In genomic region chr17:38611070-38611786, GRCh38 we compare ENCODE assay signal across 36 cellular contexts. TPM values are rescaled to one million over a fixed set of nuclear protein-coding genes. Genes with fewer than 3 reads are reported as not detected.
"Had no signal": no experiment of that assay in that cellular context is flagged by ENCODE, and none has a peak within 500 bp of the region (broad histone marks: within the 10 kb centered on the region; RNA-seq: fewer than 3 reads in every experiment).

No MANE protein-coding gene starts in this region.

- H3K36me3 Mint-ChIP-seq: activated CD4-positive, alpha-beta memory T cell treated with anti-CD3 and anti-CD28 coated beads for 36 hours; activated naive CD4-positive, alpha-beta T cell treated with anti-CD3 and anti-CD28 coated beads, Interleukin-2, amount 10 ng/mL, durations not matched to agents 7 days and 5 days; activated naive CD4-positive, alpha-beta T cell treated with anti-CD3 and anti-CD28 coated beads, Interleukin-2, amount 50 U/mL, for 24 hours; activated naive CD8-positive, alpha-beta T cell treated with anti-CD3 and anti-CD28 coated beads, Interleukin-2, amount 10 ng/mL, durations not matched to agents 7 days and 5 days; brain had no signal

- H3K9me3 Mint-ChIP-seq: activated CD4-positive, alpha-beta T cell treated with anti-CD3 and anti-CD28 coated beads, Interleukin-2, amount 10 ng/mL, durations not matched to agents 7 days and 5 days; activated CD8-positive, alpha-beta T cell treated with anti-CD3 and anti-CD28 coated beads for 36 hours; activated naive CD4-positive, alpha-beta T cell treated with anti-CD3 and anti-CD28 coated beads, Interleukin-2, amount 10 ng/mL, durations not matched to agents 7 days and 5 days; activated naive CD4-positive, alpha-beta T cell treated with anti-CD3 and anti-CD28 coated beads, Interleukin-2, amount 50 U/mL, for 24 hours; activated naive CD8-positive, alpha-beta T cell treated with anti-CD3 and anti-CD28 coated beads, Interleukin-2, amount 10 ng/mL, durations not matched to agents 7 days and 5 days; activated naive CD8-positive, alpha-beta T cell treated with anti-CD3 and anti-CD28 coated beads, Interleukin-2, amount 50 U/mL, for 24 hours; activated T-cell treated with anti-CD3 and anti-CD28 coated beads, Interleukin-2, amount 50 U/mL, for 24 hours; activated T-helper 2 cell treated with anti-CD3 and anti-CD28 coated beads, Interferon-gamma antibody, Interleukin-2, Interleukin-4, amounts not matched to agents 10 μg/mL and 5 μg/mL and 100 μg/mL, durations not matched to agents 14 hours and 24 hours and 36 hours; central memory CD8-positive, alpha-beta T cell; T-helper 1 cell treated with Interleukin-12 subunit alpha and Interleukin-12 subunit beta and Interleukin-4 antibody, amounts not matched to agents 30 μg/mL and 1 μg/mL, for 36 hours had no signal

- H3K36me3 ChIP-seq: ascending aorta, cardiac muscle cell, colonic mucosa had no signal

- H3K27ac ChIP-seq: ascending aorta, cardiac muscle cell, colonic mucosa, VCaP had no signal

- FAIRE-seq: bronchial epithelial cell, TTC549 had no signal

- H3K9me3 ChIP-seq: colonic mucosa had no signal

- DNase-seq: activated CD4-positive, alpha-beta memory T cell treated with anti-CD3 and anti-CD28 coated beads for 36 hours; activated CD4-positive, alpha-beta T cell treated with anti-CD3 and anti-CD28 coated beads for 1 hour; activated CD4-positive, alpha-beta T cell treated with anti-CD3 and anti-CD28 coated beads for 36 hours; activated CD4-positive, alpha-beta T cell treated with anti-CD3 and anti-CD28 coated beads for 48 hours; activated CD4-positive, alpha-beta T cell treated with anti-CD3 and anti-CD28 coated beads, Interleukin-2, amount 10 ng/mL, durations not matched to agents 7 days and 5 days; activated CD4-positive, CD25-positive, alpha-beta regulatory T cell; activated CD8-positive, alpha-beta memory T cell treated with anti-CD3 and anti-CD28 coated beads, Interleukin-2, amount 50 U/mL, for 4 hours; activated CD8-positive, alpha-beta T cell treated with anti-CD3 and anti-CD28 coated beads for 36 hours; activated effector memory CD4-positive, alpha-beta T cell treated with Interleukin-2 at 50 U/mL for 16 hours; activated gamma-delta T cell; activated naive CD4-positive, alpha-beta T cell treated with anti-CD3 and anti-CD28 coated beads, Interleukin-2, amount 10 ng/mL, durations not matched to agents 7 days and 5 days; activated naive CD4-positive, alpha-beta T cell treated with Interleukin-2 at 50 U/mL for 16 hours; activated naive CD8-positive, alpha-beta T cell treated with anti-CD3 and anti-CD28 coated beads, Interleukin-2, amount 10 ng/mL, durations not matched to agents 7 days and 5 days; activated naive CD8-positive, alpha-beta T cell treated with anti-CD3 and anti-CD28 coated beads, Interleukin-2, amount 50 U/mL, for 24 hours; activated T-cell treated with anti-CD3 and anti-CD28 coated beads, Interleukin-2, amount 50 U/mL, for 24 hours; activated T-cell treated with anti-CD3 and anti-CD28 coated beads, Interleukin-2, amount 50 U/mL, for 48 hours; amygdala; anterior cingulate cortex; caudate nucleus; cerebellar nuclear complex; colonic mucosa; T-helper 2 cell; T-helper 9 cell had no signal

- ATAC-seq: activated CD4-positive, alpha-beta T cell treated with anti-CD3 and anti-CD28 coated beads for 36 hours; activated CD4-positive, CD25-positive, alpha-beta regulatory T cell treated with anti-CD3 and anti-CD28 coated beads, Interleukin-2, amount 50 U/mL, for 24 hours; activated CD8-positive, alpha-beta T cell treated with anti-CD3 and anti-CD28 coated beads for 36 hours; activated naive CD8-positive, alpha-beta T cell treated with anti-CD3 and anti-CD28 coated beads, Interleukin-2, amount 50 U/mL, for 24 hours had no signal

- H3K27ac Mint-ChIP-seq: activated CD4-positive, alpha-beta memory T cell treated with anti-CD3 and anti-CD28 coated beads for 36 hours; activated CD4-positive, alpha-beta T cell treated with anti-CD3 and anti-CD28 coated beads for 36 hours; activated CD4-positive, alpha-beta T cell treated with anti-CD3 and anti-CD28 coated beads, Interleukin-2, amount 10 ng/mL, durations not matched to agents 7 days and 5 days; activated CD8-positive, alpha-beta T cell treated with anti-CD3 and anti-CD28 coated beads for 36 hours; activated naive CD4-positive, alpha-beta T cell treated with anti-CD3 and anti-CD28 coated beads, Interleukin-2, amount 10 ng/mL, durations not matched to agents 7 days and 5 days; activated naive CD4-positive, alpha-beta T cell treated with anti-CD3 and anti-CD28 coated beads, Interleukin-2, amount 50 U/mL, for 24 hours; activated naive CD8-positive, alpha-beta T cell; activated naive CD8-positive, alpha-beta T cell treated with anti-CD3 and anti-CD28 coated beads, Interleukin-2, amount 10 ng/mL, durations not matched to agents 7 days and 5 days; activated naive CD8-positive, alpha-beta T cell treated with anti-CD3 and anti-CD28 coated beads, Interleukin-2, amount 50 U/mL, for 24 hours; activated T-cell treated with anti-CD3 and anti-CD28 coated beads, Interleukin-2, amount 50 U/mL, for 24 hours; activated T-helper 2 cell treated with anti-CD3 and anti-CD28 coated beads, Interferon-gamma antibody, Interleukin-2, Interleukin-4, amounts not matched to agents 10 μg/mL and 5 μg/mL and 100 μg/mL, durations not matched to agents 14 hours and 24 hours and 36 hours; brain; T-helper 1 cell treated with Interleukin-12 subunit alpha and Interleukin-12 subunit beta and Interleukin-4 antibody, amounts not matched to agents 30 μg/mL and 1 μg/mL, for 36 hours; T-helper 2 cell treated with Interferon-gamma antibody and Interleukin-4, amounts not matched to agents 5 μg/mL and 100 μg/mL, for 36 hours had no signal

- H3K4me3 Mint-ChIP-seq: activated CD4-positive, alpha-beta memory T cell treated with anti-CD3 and anti-CD28 coated beads for 36 hours; activated CD4-positive, alpha-beta T cell treated with anti-CD3 and anti-CD28 coated beads for 36 hours; activated CD4-positive, alpha-beta T cell treated with anti-CD3 and anti-CD28 coated beads, Interleukin-2, amount 10 ng/mL, durations not matched to agents 7 days and 5 days; activated CD8-positive, alpha-beta T cell treated with anti-CD3 and anti-CD28 coated beads for 36 hours; activated naive CD4-positive, alpha-beta T cell treated with anti-CD3 and anti-CD28 coated beads, Interleukin-2, amount 10 ng/mL, durations not matched to agents 7 days and 5 days; activated naive CD4-positive, alpha-beta T cell treated with anti-CD3 and anti-CD28 coated beads, Interleukin-2, amount 50 U/mL, for 24 hours; activated naive CD8-positive, alpha-beta T cell; activated naive CD8-positive, alpha-beta T cell treated with anti-CD3 and anti-CD28 coated beads, Interleukin-2, amount 10 ng/mL, durations not matched to agents 7 days and 5 days; activated naive CD8-positive, alpha-beta T cell treated with anti-CD3 and anti-CD28 coated beads, Interleukin-2, amount 50 U/mL, for 24 hours; activated T-cell treated with anti-CD3 and anti-CD28 coated beads, Interleukin-2, amount 50 U/mL, for 24 hours; brain; central memory CD8-positive, alpha-beta T cell; T-helper 1 cell treated with Interleukin-12 subunit alpha and Interleukin-12 subunit beta and Interleukin-4 antibody, amounts not matched to agents 30 μg/mL and 1 μg/mL, for 36 hours; T-helper 2 cell treated with Interferon-gamma antibody and Interleukin-4, amounts not matched to agents 5 μg/mL and 100 μg/mL, for 36 hours had no signal

- H3K4me3 ChIP-seq: ascending aorta, cardiac muscle cell, colonic mucosa had no signal

RNA-seq across cellular contexts. Expression of gene SRCIN1, which starts 5.5 kb away (rescaled TPM):
- total RNA-seq: ascending aorta had no signal
